8 cellular contexts compared by ENCODE assay signal in genomic region chr2:225889452-225889851, GRCh38.
DNase-seq lines count a peak whose midpoint lies in the region; ATAC-seq and TF ChIP-seq lines count a peak whose summit lies in the region.

No MANE protein-coding gene starts in this region.

- H3K27me3 Mint-ChIP-seq in osteocyte (ENCODE audit: unreplicated experiment): no peaks in the 10 kb centered on the region

- H3K4me3 ChIP-seq in RWPE2 (ENCODE audit: severe bottlenecking) (no peak overlapping the region), esophagus squamous epithelium (no peak overlapping the region)

- H3K4me1 ChIP-seq in RWPE2 (ENCODE audit: insufficient read depth, poor library complexity, severe bottlenecking) (peaks cover 25% of the 10 kb centered on the region), esophagus squamous epithelium (no peaks in the 10 kb centered on the region)

- no peaks in the 10 kb centered on the region for H3K36me3 Mint-ChIP-seq in osteocyte (ENCODE audit: unreplicated experiment)

- no peak overlapping the region for H3K4me3 Mint-ChIP-seq in osteocyte (ENCODE audit: unreplicated experiment)

- peak; percentile 91 for TF ChIP-seq CTCF in RWPE2 (IDR thresholded peaks at IDR 0.05; ENCODE audit: poor library complexity, severe bottlenecking)
- peak in 5 of 6 experiments; percentile 51 to 81 (median 76) for TF ChIP-seq CTCF in esophagus squamous epithelium (IDR thresholded peaks at IDR 0.05)
- peak; percentile 82 for TF ChIP-seq CTCF in osteocyte (IDR thresholded peaks at IDR 0.05)

- H3K9me3 ChIP-seq in RWPE2 (ENCODE audit: severe bottlenecking) (no peaks in the 10 kb centered on the region), esophagus squamous epithelium (no peaks in the 10 kb centered on the region)

- TF ChIP-seq POLR2A in esophagus squamous epithelium (IDR thresholded peaks at IDR 0.05): no peak

- H3K4me1 Mint-ChIP-seq in osteocyte (ENCODE audit: unreplicated experiment): peaks cover 8% of the 10 kb centered on the region

- H3K27ac ChIP-seq in RWPE2 (ENCODE audit: poor library complexity, severe bottlenecking) (peak overlapping the region; percentile 74), esophagus squamous epithelium (no peak overlapping the region)

- H3K27me3 ChIP-seq in RWPE2 (ENCODE audit: insufficient read depth, poor library complexity, severe bottlenecking) (no peaks in the 10 kb centered on the region), esophagus squamous epithelium (no peaks in the 10 kb centered on the region)

- ATAC-seq in GM19455 (IDR thresholded peaks at IDR 0.05; ENCODE audit: unreplicated experiment): peak; percentile 86
- ATAC-seq in HG03575 (IDR thresholded peaks at IDR 0.05; ENCODE audit: extremely low read depth, insufficient number of reproducible peaks, low FRiP score, unreplicated experiment): peak; percentile 87
- peak; percentile 98 for ATAC-seq in RWPE2 (ENCODE audit: low read depth)

- H3K36me3 ChIP-seq in RWPE2 (ENCODE audit: low read depth) (no peaks in the 10 kb centered on the region), esophagus squamous epithelium (no peaks in the 10 kb centered on the region)

- DNase-seq in DMS114 treated with DMSO at 0.1 percent for 48 hours (lab: John Stamatoyannopoulos, UW; ENCODE audit: unreplicated experiment): peak; percentile 26
- DNase-seq in RWPE2 (ENCODE audit: low spot score): no peak
- DNase-seq in esophagus squamous epithelium (lab: John Stamatoyannopoulos, UW): no peak
- DNase-seq in osteocyte (ENCODE audit: extremely low spot score, unreplicated experiment): no peak
- DNase-seq in ecto neural progenitor cell (ENCODE audit: low spot score): no peak
- DNase-seq in GM19240 (ENCODE audit: insufficient read length, low spot score): no peak

- WGBS in esophagus squamous epithelium, 2 donors: 0% methylated on average over 1 of the region's 1 CpG

- peak overlapping the region; percentile 50 for H3K27ac Mint-ChIP-seq in osteocyte (ENCODE audit: unreplicated experiment)

- intact Hi-C loops in esophagus squamous epithelium (cut with DNase I): no loop called here

- no peaks in the 10 kb centered on the region for H3K9me3 Mint-ChIP-seq in osteocyte (ENCODE audit: unreplicated experiment)
